ENCODE assay signal across 9 cellular contexts in the genomic region with DNA sequence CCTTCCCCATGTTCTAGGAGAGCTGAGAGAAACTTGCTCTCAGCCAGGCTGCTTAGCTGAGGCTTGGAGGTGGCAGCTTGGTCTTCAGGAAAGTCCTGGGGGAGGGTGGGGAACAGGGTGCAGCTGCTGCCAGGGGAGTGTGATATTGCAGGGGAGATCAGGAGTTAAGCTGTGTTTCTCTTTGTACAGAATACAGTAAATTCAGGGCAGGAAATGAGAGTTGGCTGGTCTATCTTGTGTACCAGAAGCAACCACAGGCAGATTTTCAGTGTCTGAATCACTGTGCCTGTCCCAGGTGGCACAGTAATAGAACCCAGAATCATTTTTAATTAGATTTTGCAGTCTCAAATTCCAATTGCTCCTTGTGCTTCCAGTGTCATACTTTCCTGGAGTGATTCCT.
DNase-seq lines count a peak whose midpoint lies in the region; ATAC-seq and TF ChIP-seq lines count a peak whose summit lies in the region.
"Had no signal": no experiment of that assay in that cellular context is flagged by ENCODE, and none has a peak within 500 bp of the region (broad histone marks: within the 10 kb centered on the region; RNA-seq: fewer than 3 reads in every experiment).

No MANE protein-coding gene starts in this region.

- ATAC-seq in GM19328 (IDR thresholded peaks at IDR 0.05; ENCODE audit: unreplicated experiment), result peak; percentile 32
- peak; percentile 54 for ATAC-seq in HG03097 (IDR thresholded peaks at IDR 0.05; ENCODE audit: low FRiP score, unreplicated experiment)

- no peaks in the 10 kb centered on the region for H3K9me3 Mint-ChIP-seq in CD14-positive monocyte
- H3K9me3 Mint-ChIP-seq in activated T-helper 2 cell treated with anti-CD3 and anti-CD28 coated beads, Interferon-gamma antibody, Interleukin-2, Interleukin-4, amounts not matched to agents 10 μg/mL and 5 μg/mL and 100 μg/mL, durations not matched to agents 14 hours and 24 hours and 36 hours, result no peaks in the 10 kb centered on the region

- peaks cover 0 to 1% (median 0%) of the 10 kb centered on the region in 3 donors for H3K27me3 Mint-ChIP-seq in CD14-positive monocyte (ENCODE audit: low read depth in 3 of 3)
- H3K27me3 Mint-ChIP-seq in activated T-helper 2 cell treated with anti-CD3 and anti-CD28 coated beads, Interferon-gamma antibody, Interleukin-2, Interleukin-4, amounts not matched to agents 10 μg/mL and 5 μg/mL and 100 μg/mL, durations not matched to agents 14 hours and 24 hours and 36 hours (ENCODE audit: low read depth), result no peaks in the 10 kb centered on the region

- intact Hi-C loops in CD14-positive monocyte (cut with micrococcal nuclease), result no loop called here
- intact Hi-C loops in activated T-helper 2 cell treated with anti-CD3 and anti-CD28 coated beads, Interferon-gamma antibody, Interleukin-2, Interleukin-4, amounts not matched to agents 10 μg/mL and 5 μg/mL and 100 μg/mL, durations not matched to agents 14 hours and 24 hours and 36 hours (cut with micrococcal nuclease), result loop anchor here (1.0 to 5.0 kb wide), 3 partner anchors 134 to 465 kb away; no protein-coding TSS in a partner anchor

- DNase-seq in CD14-positive monocyte (ENCODE audit: low spot score), result no peak
- no peak for DNase-seq in activated T-helper 2 cell treated with anti-CD3 and anti-CD28 coated beads, Interferon-gamma antibody, Interleukin-2, Interleukin-4, amounts not matched to agents 10 μg/mL and 5 μg/mL and 100 μg/mL, durations not matched to agents 14 hours and 24 hours and 36 hours (ENCODE audit: low spot score)
- DNase-seq in HUDEP-2 (lab: John Stamatoyannopoulos, UW; ENCODE audit: unreplicated experiment in 76 of 76), result no peak
- no peak for DNase-seq in NCI-H2227 treated with DMSO at 0.1 percent for 48 hours (lab: John Stamatoyannopoulos, UW)
- DNase-seq in GOT3 (lab: John Stamatoyannopoulos, UW), result no peak
- no peak for DNase-seq in MV-4-11 (lab: John Stamatoyannopoulos, UW)
- DNase-seq: DMS 273 treated with DMSO at 0.1 percent for 48 hours had no signal

- H3K4me3 Mint-ChIP-seq in CD14-positive monocyte, result no peak overlapping the region
- no peak overlapping the region for H3K4me3 Mint-ChIP-seq in activated T-helper 2 cell treated with anti-CD3 and anti-CD28 coated beads, Interferon-gamma antibody, Interleukin-2, Interleukin-4, amounts not matched to agents 10 μg/mL and 5 μg/mL and 100 μg/mL, durations not matched to agents 14 hours and 24 hours and 36 hours (ENCODE audit: low read depth)

- no peak for TF ChIP-seq CTCF in CD14-positive monocyte (IDR thresholded peaks at IDR 0.05)

- peak overlapping the region; percentile 87 to 99 (median 97) for H3K27ac Mint-ChIP-seq in CD14-positive monocyte
- H3K27ac Mint-ChIP-seq in activated T-helper 2 cell treated with anti-CD3 and anti-CD28 coated beads, Interferon-gamma antibody, Interleukin-2, Interleukin-4, amounts not matched to agents 10 μg/mL and 5 μg/mL and 100 μg/mL, durations not matched to agents 14 hours and 24 hours and 36 hours, result peak overlapping the region; percentile 68

- peaks cover 0 to 17% of the 10 kb centered on the region in 2 donors for H3K36me3 Mint-ChIP-seq in CD14-positive monocyte
- H3K36me3 Mint-ChIP-seq in activated T-helper 2 cell treated with anti-CD3 and anti-CD28 coated beads, Interferon-gamma antibody, Interleukin-2, Interleukin-4, amounts not matched to agents 10 μg/mL and 5 μg/mL and 100 μg/mL, durations not matched to agents 14 hours and 24 hours and 36 hours (ENCODE audit: low read depth), result peaks cover 25% of the 10 kb centered on the region

- H3K4me1 Mint-ChIP-seq in CD14-positive monocyte, result peaks cover 48% of the 10 kb centered on the region
- H3K4me1 Mint-ChIP-seq in activated T-helper 2 cell treated with anti-CD3 and anti-CD28 coated beads, Interferon-gamma antibody, Interleukin-2, Interleukin-4, amounts not matched to agents 10 μg/mL and 5 μg/mL and 100 μg/mL, durations not matched to agents 14 hours and 24 hours and 36 hours (ENCODE audit: low read depth), result peaks cover 55% of the 10 kb centered on the region
